ENCODE assay signal across 2 cellular contexts in genomic region chr1:46757956-46758304, GRCh38.
A peak's percentile ranks its signal among the peaks of the same experiment; 100 is the strongest.
TF ChIP-seq lines count a peak whose summit lies in the region.

No MANE protein-coding gene starts in this region.

TF ChIP-seq in Ishikawa, 13 proteins besides CTCF, POLR2A, EP300 and RAD21:
- TF ChIP-seq TAF1 (IDR thresholded peaks at IDR 0.05; ENCODE audit: low read depth) (no peak), EGR1 (IDR thresholded peaks at IDR 0.05) (no peak), MAX (IDR thresholded peaks at IDR 0.05) (0 out of 2 replicates have a peak, but pooled peaks have one; percentile 53), USF1 (IDR thresholded peaks at IDR 0.05) (no peak)

TF ChIP-seq in H1, 55 proteins besides CTCF, POLR2A, EP300 and RAD21:
- no peak for TF ChIP-seq SAP30 (IDR thresholded peaks at IDR 0.05; ENCODE audit: insufficient read depth, insufficient replicate concordance, low read length)
- no peak for TF ChIP-seq CBX8 (IDR thresholded peaks at IDR 0.05; ENCODE audit: borderline replicate concordance, low read depth, low read length)
- TF ChIP-seq RNF2 (IDR thresholded peaks at IDR 0.05; ENCODE audit: borderline replicate concordance, low read depth, low read length, missing control alignments, poor library complexity, severe bottlenecking): no peak
- TF ChIP-seq CHD7 (IDR thresholded peaks at IDR 0.05; ENCODE audit: insufficient replicate concordance, low read length): no peak
- no peak for TF ChIP-seq KDM5A (IDR thresholded peaks at IDR 0.05; ENCODE audit: low read length)
- no peak for TF ChIP-seq JUND (IDR thresholded peaks at IDR 0.05; ENCODE audit: low read length)
- TF ChIP-seq ATF2 (IDR thresholded peaks at IDR 0.05; ENCODE audit: low read length): no peak
- no peak for TF ChIP-seq HDAC2 (IDR thresholded peaks at IDR 0.05; ENCODE audit: borderline replicate concordance in 1 of 2, low read depth in 2 of 2, low read length in 2 of 2)
- TF ChIP-seq TAF7 (optimal IDR thresholded peaks at IDR 0.05; ENCODE audit: borderline replicate concordance, low read depth, low read length): no peak
- TF ChIP-seq BCL11A (IDR thresholded peaks at IDR 0.05; ENCODE audit: low read depth in 2 of 2, low read length in 2 of 2): no peak
